Comparison of ENCODE assay signal across 8 cellular contexts in genomic region chr7:150388709-150389531, GRCh38. TPM values are rescaled to one million over a fixed set of nuclear protein-coding genes. Genes with fewer than 3 reads are reported as not detected.
DNase-seq lines count a peak whose midpoint lies in the region; ATAC-seq and TF ChIP-seq lines count a peak whose summit lies in the region.

No MANE protein-coding gene starts in this region.

- DNase-seq in D341Med (ENCODE audit: low spot score) (peak; percentile 88), Peyer's patch (peak in 2 of 3 donors; percentile 60 to 73), fibroblast of pulmonary artery (ENCODE audit: low read depth) (peak; percentile 47), osteocyte (ENCODE audit: extremely low spot score, unreplicated experiment) (no peak), amniotic stem cell (lab: John Stamatoyannopoulos, UW) (no peak), Karpas-422 (no peak), NCI-H187 treated with DMSO at 0.1 percent for 48 hours (lab: John Stamatoyannopoulos, UW) (no peak)

- H2AFZ ChIP-seq in Karpas-422 (ENCODE audit: low read length), result no peak overlapping the region

- no peaks in the 10 kb centered on the region for H3K36me3 Mint-ChIP-seq in osteocyte (ENCODE audit: unreplicated experiment)

- no peaks in the 10 kb centered on the region for H3K9me3 Mint-ChIP-seq in osteocyte (ENCODE audit: unreplicated experiment)

- no peaks in the 10 kb centered on the region for H3K9me3 ChIP-seq in Peyer's patch
- H3K9me3 ChIP-seq in Karpas-422 (ENCODE audit: low read length), result no peaks in the 10 kb centered on the region

- no peak overlapping the region for H3K27ac Mint-ChIP-seq in osteocyte (ENCODE audit: unreplicated experiment)

- peak in 4 of 6 experiments; percentile 39 to 76 (median 69) for TF ChIP-seq CTCF in Peyer's patch (IDR thresholded peaks at IDR 0.05)
- TF ChIP-seq CTCF in fibroblast of pulmonary artery (IDR thresholded peaks at IDR 0.05; ENCODE audit: low read length, missing control alignments), result peak; percentile 22
- peak; percentile 12 for TF ChIP-seq CTCF in osteocyte (IDR thresholded peaks at IDR 0.05)

- H3K27me3 ChIP-seq in Peyer's patch (no peaks in the 10 kb centered on the region), Karpas-422 (ENCODE audit: low read length) (no peaks in the 10 kb centered on the region)

- no peaks in the 10 kb centered on the region for H3K79me2 ChIP-seq in Karpas-422 (ENCODE audit: low read length)

- no peaks in the 10 kb centered on the region for H4K20me1 ChIP-seq in Karpas-422 (ENCODE audit: insufficient read depth, low read depth, low read length)

- ATAC-seq in HG03442 (IDR thresholded peaks at IDR 0.05; ENCODE audit: unreplicated experiment), result no peak

- H3K4me2 ChIP-seq in Karpas-422 (ENCODE audit: low read depth, low read length, poor library complexity, severe bottlenecking), result no peak overlapping the region

- H3K27me3 Mint-ChIP-seq in osteocyte (ENCODE audit: unreplicated experiment), result no peaks in the 10 kb centered on the region

- TF ChIP-seq POLR2A in Peyer's patch (IDR thresholded peaks at IDR 0.05), result no peak

- no peak overlapping the region for H3K27ac ChIP-seq in Peyer's patch
- H3K27ac ChIP-seq in Karpas-422 (ENCODE audit: low read length), result no peak overlapping the region

- H3K9ac ChIP-seq in Karpas-422 (ENCODE audit: low read length), result no peak overlapping the region

- no peak overlapping the region for H3K4me3 Mint-ChIP-seq in osteocyte (ENCODE audit: unreplicated experiment)

- H3K4me3 ChIP-seq in Peyer's patch (no peak overlapping the region), fibroblast of pulmonary artery (replicated peaks; ENCODE audit: low read depth, low read length) (no peak overlapping the region), Karpas-422 (ENCODE audit: low read length) (no peak overlapping the region)

- H3K4me1 ChIP-seq in Peyer's patch (peaks cover 0 to 15% (median 0%) of the 10 kb centered on the region in 4 donors), Karpas-422 (ENCODE audit: low read length) (no peaks in the 10 kb centered on the region)

- peaks cover 10% of the 10 kb centered on the region for H3K4me1 Mint-ChIP-seq in osteocyte (ENCODE audit: unreplicated experiment)

- H3K36me3 ChIP-seq in Peyer's patch (no peaks in the 10 kb centered on the region), Karpas-422 (ENCODE audit: insufficient read depth, low read length) (no peaks in the 10 kb centered on the region)

- H3K9me2 ChIP-seq in Karpas-422 (replicated peaks; ENCODE audit: insufficient read depth, low read length), result no peaks in the 10 kb centered on the region

RNA-seq across cellular contexts. Expression of gene ZNF775, which starts 9.8 kb away (rescaled TPM):
- total RNA-seq in Peyer's patch, result 1 to 10 TPM; 1.7 to 2.8 (median 2.5) TPM
- 5.9 and 8.0 TPM in 2 replicates for total RNA-seq in osteocyte
- total RNA-seq in Karpas-422 (2014; rRNA removed; shearing (Covaris generic); ENCODE audit: low replicate concordance), result 1.5 and 4.7 TPM in 2 replicates

RNA-seq across cellular contexts. Expression of gene REPIN1, which starts 20.3 kb away (rescaled TPM):
- total RNA-seq in Peyer's patch (100 to 1,000 TPM; 138 to 209 (median 159) TPM), osteocyte (66.3 and 72.9 TPM in 2 replicates)
- 53.3 and 98.4 TPM in 2 replicates for total RNA-seq in Karpas-422 (2014; rRNA removed; shearing (Covaris generic); ENCODE audit: low replicate concordance)

RNA-seq across cellular contexts. Expression of gene RARRES2, which starts 47.5 kb away (rescaled TPM):
- 10 to 100 TPM; 21.5 to 99.9 (median 27.1) TPM for total RNA-seq in Peyer's patch
- total RNA-seq in osteocyte, result not detected in 2 replicates
- total RNA-seq in Karpas-422 (2014; rRNA removed; shearing (Covaris generic); ENCODE audit: low replicate concordance), result not detected in 2 replicates

Comparison
In these comparisons a context has a peak if more than half of its experiments do, and no peak if none do; other contexts are left out.
1. DNase-seq: peak in D341Med (single experiment), Peyer's patch (2 of 3) and fibroblast of pulmonary artery (single experiment); none in osteocyte (single experiment), amniotic stem cell (single experiment), Karpas-422 (single experiment) and NCI-H187 treated with DMSO at 0.1 percent for 48 hours (single experiment).
2. CTCF ChIP-seq: peak in every context shown above with its lines; median percentile 69 in Peyer's patch; 22 in fibroblast of pulmonary artery; 12 in osteocyte.
3. RNA of gene RARRES2, which starts 47.5 kb away (total RNA-seq): 21.5 to 99.9 TPM in Peyer's patch; not detected in osteocyte and not detected in Karpas-422; every median in the first group is over 10 times any median in the second.